ENCODE assay signal across 8 cellular contexts in the genomic region with DNA sequence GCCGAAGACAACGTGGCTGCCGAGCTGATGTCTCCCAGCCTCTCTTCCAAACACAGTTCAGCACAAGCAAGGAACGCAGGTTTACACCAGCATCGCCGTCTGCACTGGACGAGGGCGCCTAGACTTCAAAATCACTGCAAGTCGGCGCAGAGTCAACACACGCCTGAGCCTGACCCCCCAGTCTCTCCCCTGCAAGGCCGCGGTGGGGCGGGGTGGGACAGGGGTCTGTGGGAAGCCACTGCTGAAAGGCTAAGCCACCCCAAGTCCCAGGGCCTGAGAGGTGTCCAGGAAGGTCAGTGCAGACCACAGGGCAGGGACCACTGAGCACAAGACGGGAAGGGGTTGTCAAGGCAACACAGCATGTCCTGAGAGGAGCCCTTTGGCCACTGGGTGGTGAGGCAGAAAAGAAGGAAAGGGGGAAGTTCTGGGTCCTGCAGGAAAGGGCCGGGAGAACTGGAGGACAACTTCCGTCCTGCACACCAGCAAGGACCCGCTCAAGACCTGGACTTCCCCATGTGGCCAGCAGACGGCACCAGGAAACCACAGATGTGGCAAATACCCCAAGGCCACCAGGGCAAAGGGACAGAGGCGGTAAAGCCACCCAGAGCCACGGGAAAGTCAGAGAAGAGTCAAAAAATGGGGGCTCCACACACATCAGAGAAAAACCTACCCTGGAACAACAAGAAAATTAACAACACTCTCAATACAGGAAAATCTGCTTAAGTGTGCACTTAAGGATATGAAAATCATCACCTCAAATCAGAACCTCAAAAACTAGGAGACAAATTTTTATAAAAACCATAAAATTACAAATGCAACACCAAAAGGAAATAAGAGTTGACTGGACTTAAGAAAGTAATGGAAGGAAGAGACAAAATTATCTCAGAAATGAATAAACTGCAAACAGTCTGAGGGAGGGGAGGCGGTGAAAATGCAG.
A peak's percentile ranks its signal among the peaks of the same experiment; 100 is the strongest.
DNase-seq lines count a peak whose midpoint lies in the region; ATAC-seq and TF ChIP-seq lines count a peak whose summit lies in the region.

No MANE protein-coding gene starts in this region.

- H3K27ac Mint-ChIP-seq in mesothelial cell of epicardium, result no peak overlapping the region

- no peaks in the 10 kb centered on the region for H3K27me3 Mint-ChIP-seq in mesothelial cell of epicardium (ENCODE audit: low read depth)

- H3K27me3 ChIP-seq in body of pancreas, result no peaks in the 10 kb centered on the region
- H3K27me3 ChIP-seq in lower lobe of right lung (ENCODE audit: low read depth), result no peaks in the 10 kb centered on the region

- H3K4me3 Mint-ChIP-seq in mesothelial cell of epicardium, result no peak overlapping the region

- H3K4me1 ChIP-seq in body of pancreas (peaks cover 7% of the 10 kb centered on the region), lower lobe of right lung (no peaks in the 10 kb centered on the region)

- H3K9me3 Mint-ChIP-seq in mesothelial cell of epicardium, result no peaks in the 10 kb centered on the region

- H3K27ac ChIP-seq in body of pancreas, result no peak overlapping the region
- H3K27ac ChIP-seq in lower lobe of right lung, result no peak overlapping the region

- peak; percentile 53 for ATAC-seq in body of pancreas
- ATAC-seq in lower lobe of right lung, result peak; percentile 68 to 70
- ATAC-seq in sciatic nerve, result no peak
- no peak for ATAC-seq in GM21786 (IDR thresholded peaks at IDR 0.05; ENCODE audit: unreplicated experiment)

- no peak for TF ChIP-seq POLR2A in body of pancreas (IDR thresholded peaks at IDR 0.05)

- H3K9me3 ChIP-seq in body of pancreas, result no peaks in the 10 kb centered on the region
- no peaks in the 10 kb centered on the region for H3K9me3 ChIP-seq in lower lobe of right lung

- DNase-seq in EL, result peak; percentile 53
- DNase-seq in LNCaP clone FGC (ENCODE audit: low read depth), result peak; percentile 15
- DNase-seq in body of pancreas, result peak; percentile 67 to 87 (median 70)
- DNase-seq in lower lobe of right lung, result no peak
- no peak for DNase-seq in sciatic nerve (ENCODE audit: low spot score)
- no peak for DNase-seq in mesothelial cell of epicardium (ENCODE audit: low spot score in 2 of 2, unreplicated experiment in 2 of 2)
- no peak for DNase-seq in cerebellum (ENCODE audit: low spot score)

- H3K36me3 ChIP-seq in body of pancreas (replicated peaks in 1 of 2; ENCODE audit: insufficient read depth in 1 of 2, low read depth in 2 of 2) (peaks cover 0 to 3% of the 10 kb centered on the region in 2 donors), lower lobe of right lung (peaks cover 35% of the 10 kb centered on the region)

- intact Hi-C loops in body of pancreas (cut with DNase I) (no loop called here), lower lobe of right lung (cut with DNase I) (no loop called here), sciatic nerve (cut with DNase I) (no loop called here)

- H3K4me3 ChIP-seq in LNCaP clone FGC (ENCODE audit: low read depth, low read length) (no peak overlapping the region), body of pancreas (no peak overlapping the region), lower lobe of right lung (no peak overlapping the region)

- WGBS in body of pancreas, 2 donors, result 70 to 72% methylated on average over 21 to 22 of the region's 22 CpGs

- no peaks in the 10 kb centered on the region for H3K4me1 Mint-ChIP-seq in mesothelial cell of epicardium

- peaks cover 14% of the 10 kb centered on the region for H3K36me3 Mint-ChIP-seq in mesothelial cell of epicardium

- TF ChIP-seq CTCF in LNCaP clone FGC (IDR thresholded peaks at IDR 0.05; ENCODE audit: control insufficient read depth, extremely low read depth, insufficient read depth), result peak; percentile 81
- peak; percentile 46 to 87 (median 78) for TF ChIP-seq CTCF in body of pancreas (IDR thresholded peaks at IDR 0.05)
- TF ChIP-seq CTCF in lower lobe of right lung (IDR thresholded peaks at IDR 0.05), result peak; percentile 41
- no peak for TF ChIP-seq CTCF in mesothelial cell of epicardium (IDR thresholded peaks at IDR 0.05; ENCODE audit: unreplicated experiment)

Comparison
In these comparisons a context has a peak if more than half of its experiments do, and no peak if none do; other contexts are left out.
1. DNase-seq: peak in EL (single experiment), LNCaP clone FGC (single experiment) and body of pancreas (4 of 4); none in lower lobe of right lung (single experiment), sciatic nerve (single experiment), mesothelial cell of epicardium (0 of 2) and cerebellum (single experiment).
2. ATAC-seq: peak in body of pancreas (single experiment) and lower lobe of right lung (2 of 2); none in sciatic nerve (single experiment) and GM21786 (single experiment).